ENCODE assay signal across 24 cellular contexts in genomic region chr4:967113-968104, GRCh38. TPM values are rescaled to one million over a fixed set of nuclear protein-coding genes. Genes with fewer than 3 reads are reported as not detected.
A peak's percentile ranks its signal among the peaks of the same experiment; 100 is the strongest.
DNase-seq lines count a peak whose midpoint lies in the region; ATAC-seq and TF ChIP-seq lines count a peak whose summit lies in the region.
"Had no signal": no experiment of that assay in that cellular context is flagged by ENCODE, and none has a peak within 500 bp of the region (broad histone marks: within the 10 kb centered on the region; RNA-seq: fewer than 3 reads in every experiment).

No MANE protein-coding gene starts in this region.

- H3K27ac ChIP-seq in ectodermal cell (ENCODE audit: insufficient read depth, low read depth, low read length, poor library complexity, severe bottlenecking): no peak overlapping the region
- H3K27ac ChIP-seq: breast epithelium, epithelial cell of prostate, neutrophil, SJSA1, uterus, WERI-Rb-1 had no signal

- no peak overlapping the region for H3K27ac Mint-ChIP-seq in natural killer cell
- no peak overlapping the region for H3K27ac Mint-ChIP-seq in natural killer cell treated with Interleukin-12 subunit alpha and Interleukin-12 subunit beta and Interleukin-15 and Interleukin-18, amount 100 ng/mL, for 72 hours
- H3K27ac Mint-ChIP-seq in naive thymus-derived CD8-positive, alpha-beta T cell: no peak overlapping the region
- H3K27ac Mint-ChIP-seq: activated naive CD8-positive, alpha-beta T cell treated with anti-CD3 and anti-CD28 coated beads, Interleukin-2, amount 50 U/mL, for 24 hours; CD14-positive monocyte had no signal

- H3K27me3 ChIP-seq in ectodermal cell (ENCODE audit: control insufficient read depth, insufficient read depth, low read length, poor library complexity, severe bottlenecking): peaks cover 42% of the 10 kb centered on the region
- H3K27me3 ChIP-seq: breast epithelium, SJSA1, uterus had no signal

- peaks cover 9% of the 10 kb centered on the region for H3K4me1 ChIP-seq in ectodermal cell (ENCODE audit: control insufficient read depth, insufficient read depth, low read length)

- no peak for DNase-seq in natural killer cell
- DNase-seq in natural killer cell treated with Interleukin-12 subunit alpha and Interleukin-12 subunit beta and Interleukin-15 and Interleukin-18, amount 100 ng/mL, for 72 hours (ENCODE audit: low spot score): no peak
- peak; percentile 71 for DNase-seq in left kidney (ENCODE audit: low read depth, low spot score)
- DNase-seq in glomerular visceral epithelial cell (ENCODE audit: extremely low spot score): no peak
- DNase-seq in naive thymus-derived CD8-positive, alpha-beta T cell: no peak
- DNase-seq in posterior vena cava (ENCODE audit: low spot score): no peak
- DNase-seq: activated CD8-positive, alpha-beta memory T cell treated with anti-CD3 and anti-CD28 coated beads, Interleukin-2, amount 50 U/mL, for 4 hours; activated effector memory CD4-positive, alpha-beta T cell treated with Interleukin-2 at 50 U/mL for 16 hours; activated naive CD8-positive, alpha-beta T cell treated with anti-CD3 and anti-CD28 coated beads, Interleukin-2, amount 50 U/mL, for 24 hours; dermis blood vessel endothelial cell; DMS 273 treated with DMSO at 0.1 percent for 48 hours; left colon; midbrain; MM.1S; NCI-H226; uterus; WERI-Rb-1 had no signal

- ATAC-seq in natural killer cell: no peak
- no peak for ATAC-seq in natural killer cell treated with Interleukin-12 subunit alpha and Interleukin-12 subunit beta and Interleukin-15 and Interleukin-18, amount 100 ng/mL, for 72 hours
- no peak for ATAC-seq in HG02571 (IDR thresholded peaks at IDR 0.05; ENCODE audit: unreplicated experiment)
- no peak for ATAC-seq in naive thymus-derived CD8-positive, alpha-beta T cell
- ATAC-seq: activated naive CD8-positive, alpha-beta T cell treated with anti-CD3 and anti-CD28 coated beads, Interleukin-2, amount 50 U/mL, for 24 hours; left colon had no signal

- intact Hi-C loops in natural killer cell (cut with micrococcal nuclease) (no loop called here), posterior vena cava (cut with DNase I) (no loop called here)

- no peaks in the 10 kb centered on the region for H3K9me3 Mint-ChIP-seq in natural killer cell
- no peaks in the 10 kb centered on the region for H3K9me3 Mint-ChIP-seq in natural killer cell treated with Interleukin-12 subunit alpha and Interleukin-12 subunit beta and Interleukin-15 and Interleukin-18, amount 100 ng/mL, for 72 hours
- H3K9me3 Mint-ChIP-seq in naive thymus-derived CD8-positive, alpha-beta T cell: no peaks in the 10 kb centered on the region
- H3K9me3 Mint-ChIP-seq: activated naive CD8-positive, alpha-beta T cell treated with anti-CD3 and anti-CD28 coated beads, Interleukin-2, amount 50 U/mL, for 24 hours had no signal

- WGBS in ectodermal cell, 2 experiments: 38 to 39% methylated on average over 76 of the region's 76 CpGs

- no peaks in the 10 kb centered on the region for H3K9me3 ChIP-seq in ectodermal cell (ENCODE audit: control insufficient read depth, low read length)
- H3K9me3 ChIP-seq: breast epithelium, neutrophil, SJSA1, uterus had no signal

- TF ChIP-seq CTCF in natural killer cell (IDR thresholded peaks at IDR 0.05): no peak

- peak overlapping the region; percentile 16 for H3K4me3 ChIP-seq in ectodermal cell (ENCODE audit: insufficient read depth, low read depth, low read length)
- H3K4me3 ChIP-seq: breast epithelium, SJSA1, uterus had no signal

- H3K4me3 Mint-ChIP-seq in natural killer cell: peak overlapping the region; percentile 17
- H3K4me3 Mint-ChIP-seq in natural killer cell treated with Interleukin-12 subunit alpha and Interleukin-12 subunit beta and Interleukin-15 and Interleukin-18, amount 100 ng/mL, for 72 hours: no peak overlapping the region
- peak overlapping the region in 2 of 10 donors; percentile 19 to 45 for H3K4me3 Mint-ChIP-seq in naive thymus-derived CD8-positive, alpha-beta T cell
- H3K4me3 Mint-ChIP-seq: activated naive CD8-positive, alpha-beta T cell treated with anti-CD3 and anti-CD28 coated beads, Interleukin-2, amount 50 U/mL, for 24 hours had no signal

- H3K4me1 Mint-ChIP-seq in natural killer cell: peaks cover 13 to 35% of the 10 kb centered on the region in 2 donors
- H3K4me1 Mint-ChIP-seq in natural killer cell treated with Interleukin-12 subunit alpha and Interleukin-12 subunit beta and Interleukin-15 and Interleukin-18, amount 100 ng/mL, for 72 hours (ENCODE audit: low read depth in 2 of 2): peaks cover 9 to 19% of the 10 kb centered on the region in 2 donors
- peaks cover 6 to 25% (median 19%) of the 10 kb centered on the region in 4 donors for H3K4me1 Mint-ChIP-seq in naive thymus-derived CD8-positive, alpha-beta T cell

- H3K27me3 Mint-ChIP-seq in natural killer cell (ENCODE audit: low read depth in 2 of 2): no peaks in the 10 kb centered on the region
- H3K27me3 Mint-ChIP-seq in natural killer cell treated with Interleukin-12 subunit alpha and Interleukin-12 subunit beta and Interleukin-15 and Interleukin-18, amount 100 ng/mL, for 72 hours: no peaks in the 10 kb centered on the region
- no peaks in the 10 kb centered on the region for H3K27me3 Mint-ChIP-seq in naive thymus-derived CD8-positive, alpha-beta T cell
- H3K27me3 Mint-ChIP-seq: activated naive CD8-positive, alpha-beta T cell treated with anti-CD3 and anti-CD28 coated beads, Interleukin-2, amount 50 U/mL, for 24 hours had no signal

- no peaks in the 10 kb centered on the region for H3K36me3 Mint-ChIP-seq in natural killer cell
- no peaks in the 10 kb centered on the region for H3K36me3 Mint-ChIP-seq in natural killer cell treated with Interleukin-12 subunit alpha and Interleukin-12 subunit beta and Interleukin-15 and Interleukin-18, amount 100 ng/mL, for 72 hours
- H3K36me3 Mint-ChIP-seq in naive thymus-derived CD8-positive, alpha-beta T cell: no peaks in the 10 kb centered on the region

- POLR2A ChIA-PET in naive thymus-derived CD8-positive, alpha-beta T cell (lab: Charles Lee): interaction anchor here (0.8 kb wide), 1 partner anchor 186 kb away, joined by 3 read pairs; no protein-coding TSS in a partner anchor

- no peaks in the 10 kb centered on the region for H3K36me3 ChIP-seq in ectodermal cell (ENCODE audit: control insufficient read depth, insufficient read depth, low read length)
- H3K36me3 ChIP-seq: breast epithelium, uterus, WERI-Rb-1 had no signal

RNA-seq across cellular contexts. Expression of gene DGKQ, which starts 6.0 kb away (rescaled TPM):
- total RNA-seq in natural killer cell (10 to 100 TPM; 64.2 to 79.5 (median 65.2) TPM), posterior vena cava (10 to 100 TPM; 10.8 to 11.9 TPM)
- 10 to 100 TPM; 15.4 to 19.6 TPM for total RNA-seq in natural killer cell treated with Interleukin-12 subunit alpha and Interleukin-12 subunit beta and Interleukin-15 and Interleukin-18, amount 100 ng/mL, for 72 hours
- polyA plus RNA-seq in ectodermal cell (2013, experiment 1 of 4): 7.3 TPM
- 8.4 TPM for polyA plus RNA-seq in ectodermal cell (2013, experiment 2 of 4)
- polyA plus RNA-seq in ectodermal cell (2013, experiment 3 of 4): 7.0 TPM
- 8.3 TPM for polyA plus RNA-seq in ectodermal cell (2013, experiment 4 of 4)
- total RNA-seq in naive thymus-derived CD8-positive, alpha-beta T cell: 10 to 100 TPM; 37.4 to 39.9 TPM
- 10 to 100 TPM in 2 of 3 donors, 1 to 10 TPM in 1; 2.2 to 17.3 (median 10.0) TPM for polyA plus RNA-seq in naive thymus-derived CD8-positive, alpha-beta T cell

RNA-seq across cellular contexts. Expression of gene IDUA, which starts 19.4 kb away (rescaled TPM):
- total RNA-seq in natural killer cell: 10 to 100 TPM; 38.7 to 43.6 (median 43.0) TPM
- 10 to 100 TPM; 15.7 to 17.5 TPM for total RNA-seq in natural killer cell treated with Interleukin-12 subunit alpha and Interleukin-12 subunit beta and Interleukin-15 and Interleukin-18, amount 100 ng/mL, for 72 hours
- polyA plus RNA-seq in ectodermal cell (2013, experiment 1 of 4): 2.9 TPM
- polyA plus RNA-seq in ectodermal cell (2013, experiment 2 of 4): 4.0 TPM
- 4.5 TPM for polyA plus RNA-seq in ectodermal cell (2013, experiment 3 of 4)
- 3.4 TPM for polyA plus RNA-seq in ectodermal cell (2013, experiment 4 of 4)
- 10 to 100 TPM; 74.8 to 79.1 TPM for total RNA-seq in naive thymus-derived CD8-positive, alpha-beta T cell
- polyA plus RNA-seq in naive thymus-derived CD8-positive, alpha-beta T cell: 10 to 100 TPM in 1 of 3 donors, 1 to 10 TPM in 2; 6.5 to 15.4 (median 9.6) TPM
- total RNA-seq in posterior vena cava: 10 to 100 TPM; 19.0 to 29.0 TPM

RNA-seq across cellular contexts. Expression of gene SLC26A1, which starts 25.8 kb away (rescaled TPM):
- total RNA-seq in natural killer cell (under 1 TPM; 0.19 to 0.80 (median 0.61) TPM), posterior vena cava (under 1 TPM in 1 of 2 donors, not detected in 1; 0.14 TPM)
- under 1 TPM in 1 of 2 donors, not detected in 1; 0.88 TPM for total RNA-seq in natural killer cell treated with Interleukin-12 subunit alpha and Interleukin-12 subunit beta and Interleukin-15 and Interleukin-18, amount 100 ng/mL, for 72 hours
- polyA plus RNA-seq in ectodermal cell (2013, experiment 1 of 4): 0.24 TPM
- polyA plus RNA-seq in ectodermal cell (2013, experiment 2 of 4): 0.09 TPM
- polyA plus RNA-seq in ectodermal cell (2013, experiment 3 of 4): 0.21 TPM
- polyA plus RNA-seq in ectodermal cell (2013, experiment 4 of 4): 0.28 TPM
- under 1 TPM; 0.39 to 0.44 TPM for total RNA-seq in naive thymus-derived CD8-positive, alpha-beta T cell
- 1 to 10 TPM in 2 of 3 donors, under 1 TPM in 1; 0.72 to 1.3 (median 1.1) TPM for polyA plus RNA-seq in naive thymus-derived CD8-positive, alpha-beta T cell
- total RNA-seq: dermis blood vessel endothelial cell, SJSA1 had no signal

RNA-seq across cellular contexts. Expression of gene TMEM175, which starts 35.1 kb away (rescaled TPM):
- 10 to 100 TPM; 72.8 to 79.8 (median 73.2) TPM for total RNA-seq in natural killer cell
- 10 to 100 TPM; 26.5 to 29.2 TPM for total RNA-seq in natural killer cell treated with Interleukin-12 subunit alpha and Interleukin-12 subunit beta and Interleukin-15 and Interleukin-18, amount 100 ng/mL, for 72 hours
- polyA plus RNA-seq in ectodermal cell (2013, experiment 1 of 4): 11.0 TPM
- polyA plus RNA-seq in ectodermal cell (2013, experiment 2 of 4): 18.0 TPM
- 15.5 TPM for polyA plus RNA-seq in ectodermal cell (2013, experiment 3 of 4)
- 18.3 TPM for polyA plus RNA-seq in ectodermal cell (2013, experiment 4 of 4)
- total RNA-seq in naive thymus-derived CD8-positive, alpha-beta T cell: 10 to 100 TPM; 65.6 to 72.9 TPM
- polyA plus RNA-seq in naive thymus-derived CD8-positive, alpha-beta T cell: 10 to 100 TPM in 2 of 3 donors, 1 to 10 TPM in 1; 6.4 to 14.7 (median 11.5) TPM
- total RNA-seq in posterior vena cava: 10 to 100 TPM; 15.3 to 16.4 TPM

RNA-seq across cellular contexts. Expression of gene GAK, which starts 35.3 kb away (rescaled TPM):
- total RNA-seq in natural killer cell: 100 to 1,000 TPM; 349 to 358 (median 349) TPM
- total RNA-seq in natural killer cell treated with Interleukin-12 subunit alpha and Interleukin-12 subunit beta and Interleukin-15 and Interleukin-18, amount 100 ng/mL, for 72 hours: 100 to 1,000 TPM; 168 to 234 TPM
- polyA plus RNA-seq in ectodermal cell (2013, experiment 1 of 4): 61.9 TPM
- polyA plus RNA-seq in ectodermal cell (2013, experiment 2 of 4): 60.2 TPM
- polyA plus RNA-seq in ectodermal cell (2013, experiment 3 of 4): 51.4 TPM
- 52.2 TPM for polyA plus RNA-seq in ectodermal cell (2013, experiment 4 of 4)
- total RNA-seq in naive thymus-derived CD8-positive, alpha-beta T cell: 100 to 1,000 TPM; 162 to 164 TPM
- polyA plus RNA-seq in naive thymus-derived CD8-positive, alpha-beta T cell: 10 to 100 TPM; 45.0 to 71.0 (median 57.6) TPM
- total RNA-seq in posterior vena cava: 10 to 100 TPM; 63.5 to 73.5 TPM
